9 cellular contexts compared by ENCODE assay signal in genomic region chr7:65840446-65840845, GRCh38. TPM values are rescaled to one million over a fixed set of nuclear protein-coding genes. Genes with fewer than 3 reads are reported as not detected.
DNase-seq lines count a peak whose midpoint lies in the region; ATAC-seq and TF ChIP-seq lines count a peak whose summit lies in the region.
"Had no signal": no experiment of that assay in that cellular context is flagged by ENCODE, and none has a peak within 500 bp of the region (broad histone marks: within the 10 kb centered on the region; RNA-seq: fewer than 3 reads in every experiment).

No MANE protein-coding gene starts in this region.

- H3K4me3 ChIP-seq in endodermal cell (ENCODE audit: low read length) (no peak overlapping the region), ascending aorta (no peak overlapping the region), A673 (ENCODE audit: low read depth, low read length, poor library complexity, severe bottlenecking) (no peak overlapping the region)
- H3K4me3 ChIP-seq: A549 had no signal

- ATAC-seq in sciatic nerve (peak; percentile 42), HG03439 (IDR thresholded peaks at IDR 0.05; ENCODE audit: unreplicated experiment) (no peak)

- CTCF ChIA-PET in A673 (lab: Charles Lee), result no interaction called here

- intact Hi-C loops in sciatic nerve (cut with DNase I), result no loop called here
- intact Hi-C loops in ascending aorta (cut with DNase I), result no loop called here
- intact Hi-C loops in A673 (cut with micrococcal nuclease; ENCODE audit: unreplicated experiment), result no loop called here

- peak; percentile 76 for TF ChIP-seq CTCF in endodermal cell (conservative IDR thresholded peaks at IDR 0.05)
- TF ChIP-seq CTCF in ascending aorta (IDR thresholded peaks at IDR 0.05), result peak in 1 of 3 experiments; percentile 6
- TF ChIP-seq CTCF in A673 (conservative IDR thresholded peaks at IDR 0.05; ENCODE audit: low read depth, low read length), result no peak

- WGBS in endodermal cell (ENCODE audit: insufficient coverage in 1 of 2, insufficient read length in 1 of 2), 2 experiments, result 84 to 91% methylated on average over 4 of the region's 4 CpGs

- no peaks in the 10 kb centered on the region for H3K9me3 ChIP-seq in endodermal cell (ENCODE audit: control insufficient read depth, low read length)
- no peaks in the 10 kb centered on the region for H3K9me3 ChIP-seq in ascending aorta
- no peaks in the 10 kb centered on the region for H3K9me3 ChIP-seq in A673 (ENCODE audit: low read depth, low read length, poor library complexity, severe bottlenecking)
- H3K9me3 ChIP-seq: A549 had no signal

- no peaks in the 10 kb centered on the region for H3K9me3 Mint-ChIP-seq in endodermal cell

- H3K4me1 ChIP-seq in endodermal cell (ENCODE audit: control insufficient read depth, insufficient read depth, low read length) (no peaks in the 10 kb centered on the region), ascending aorta (no peaks in the 10 kb centered on the region), A673 (ENCODE audit: insufficient read depth, low read length, poor library complexity, severe bottlenecking) (no peaks in the 10 kb centered on the region)

- no peaks in the 10 kb centered on the region for H3K27me3 ChIP-seq in endodermal cell (ENCODE audit: control insufficient read depth, insufficient read depth, low read length, poor library complexity, severe bottlenecking)
- no peaks in the 10 kb centered on the region for H3K27me3 ChIP-seq in ascending aorta
- H3K27me3 ChIP-seq in A673 (replicated peaks; ENCODE audit: insufficient read depth, low read depth, low read length, poor library complexity), result no peaks in the 10 kb centered on the region

- H3K27me3 Mint-ChIP-seq in endodermal cell (ENCODE audit: insufficient read depth), result no peaks in the 10 kb centered on the region

- H3K36me3 Mint-ChIP-seq in endodermal cell (ENCODE audit: low read depth), result no peaks in the 10 kb centered on the region

- no peaks in the 10 kb centered on the region for H3K36me3 ChIP-seq in endodermal cell (ENCODE audit: control insufficient read depth, insufficient read depth, low read length)
- no peaks in the 10 kb centered on the region for H3K36me3 ChIP-seq in ascending aorta
- H3K36me3 ChIP-seq in A673 (ENCODE audit: insufficient read depth, low read length, poor library complexity, severe bottlenecking), result no peaks in the 10 kb centered on the region

- DNase-seq in NCI-H345 (lab: John Stamatoyannopoulos, UW) (peak; percentile 5), NCI-H345 treated with DMSO at 0.1 percent for 48 hours (lab: John Stamatoyannopoulos, UW; ENCODE audit: unreplicated experiment) (no peak), MV-4-11 (lab: John Stamatoyannopoulos, UW) (peak; percentile 56), endodermal cell (peak; percentile 88), sciatic nerve (ENCODE audit: low spot score) (no peak), ascending aorta (ENCODE audit: low spot score in 2 of 2) (no peak), A673 (ENCODE audit: low spot score) (no peak)

- H3K9ac ChIP-seq in endodermal cell (ENCODE audit: extremely low read depth, low read length, poor library complexity, severe bottlenecking), result no peak overlapping the region

- POLR2A ChIA-PET in A673 (lab: Charles Lee; ENCODE audit: low non-redundant PET), result no interaction called here

- H3K27ac Mint-ChIP-seq in endodermal cell, result peak overlapping the region; percentile 4

- no peak overlapping the region for H3K27ac ChIP-seq in endodermal cell (ENCODE audit: low read depth, low read length)
- no peak overlapping the region for H3K27ac ChIP-seq in ascending aorta
- no peak overlapping the region for H3K27ac ChIP-seq in A673 (ENCODE audit: low read depth, low read length, poor library complexity, severe bottlenecking)
- H3K27ac ChIP-seq: A549 had no signal

- no peaks in the 10 kb centered on the region for H3K4me1 Mint-ChIP-seq in endodermal cell

- no TSS peak for BruUV-seq in A673 (replicated peaks; lab: Mats Ljungman, UMichigan)

- H3K4me3 Mint-ChIP-seq in endodermal cell, result no peak overlapping the region

RNA-seq across cellular contexts. Expression of gene VKORC1L1, which starts 32.4 kb away (rescaled TPM):
- total RNA-seq in endodermal cell (10 to 100 TPM; 20.7 to 24.7 TPM), sciatic nerve (23.4 TPM), ascending aorta (10.2 TPM), A673 (2021) (30.5 and 36.8 TPM in 2 replicates)
- 30.1 TPM for polyA plus RNA-seq in endodermal cell (2013, experiment 1 of 2)
- polyA plus RNA-seq in endodermal cell (2013, experiment 2 of 2), result 28.2 TPM

Comparison
In these comparisons a context has a peak if more than half of its experiments do, and no peak if none do; other contexts are left out.
1. DNase-seq: peak in NCI-H345 (single experiment), MV-4-11 (single experiment) and endodermal cell (single experiment); none in NCI-H345 treated with DMSO at 0.1 percent for 48 hours (single experiment), sciatic nerve (single experiment), ascending aorta (0 of 2) and A673 (single experiment).